In genomic region chr7:143287935-143288826, GRCh38 we compare ENCODE assay signal across 1 cellular context.
TF ChIP-seq lines count a peak whose summit lies in the region.

CASP2 (plus strand) TSS chr7:143288351; CDS start chr7:143288456, 105 bp downstream.

TF ChIP-seq in HepG2, 621 proteins besides CTCF, POLR2A, EP300 and RAD21 (continued from another document and continues in another):
- TF ChIP-seq, protein P1, sequence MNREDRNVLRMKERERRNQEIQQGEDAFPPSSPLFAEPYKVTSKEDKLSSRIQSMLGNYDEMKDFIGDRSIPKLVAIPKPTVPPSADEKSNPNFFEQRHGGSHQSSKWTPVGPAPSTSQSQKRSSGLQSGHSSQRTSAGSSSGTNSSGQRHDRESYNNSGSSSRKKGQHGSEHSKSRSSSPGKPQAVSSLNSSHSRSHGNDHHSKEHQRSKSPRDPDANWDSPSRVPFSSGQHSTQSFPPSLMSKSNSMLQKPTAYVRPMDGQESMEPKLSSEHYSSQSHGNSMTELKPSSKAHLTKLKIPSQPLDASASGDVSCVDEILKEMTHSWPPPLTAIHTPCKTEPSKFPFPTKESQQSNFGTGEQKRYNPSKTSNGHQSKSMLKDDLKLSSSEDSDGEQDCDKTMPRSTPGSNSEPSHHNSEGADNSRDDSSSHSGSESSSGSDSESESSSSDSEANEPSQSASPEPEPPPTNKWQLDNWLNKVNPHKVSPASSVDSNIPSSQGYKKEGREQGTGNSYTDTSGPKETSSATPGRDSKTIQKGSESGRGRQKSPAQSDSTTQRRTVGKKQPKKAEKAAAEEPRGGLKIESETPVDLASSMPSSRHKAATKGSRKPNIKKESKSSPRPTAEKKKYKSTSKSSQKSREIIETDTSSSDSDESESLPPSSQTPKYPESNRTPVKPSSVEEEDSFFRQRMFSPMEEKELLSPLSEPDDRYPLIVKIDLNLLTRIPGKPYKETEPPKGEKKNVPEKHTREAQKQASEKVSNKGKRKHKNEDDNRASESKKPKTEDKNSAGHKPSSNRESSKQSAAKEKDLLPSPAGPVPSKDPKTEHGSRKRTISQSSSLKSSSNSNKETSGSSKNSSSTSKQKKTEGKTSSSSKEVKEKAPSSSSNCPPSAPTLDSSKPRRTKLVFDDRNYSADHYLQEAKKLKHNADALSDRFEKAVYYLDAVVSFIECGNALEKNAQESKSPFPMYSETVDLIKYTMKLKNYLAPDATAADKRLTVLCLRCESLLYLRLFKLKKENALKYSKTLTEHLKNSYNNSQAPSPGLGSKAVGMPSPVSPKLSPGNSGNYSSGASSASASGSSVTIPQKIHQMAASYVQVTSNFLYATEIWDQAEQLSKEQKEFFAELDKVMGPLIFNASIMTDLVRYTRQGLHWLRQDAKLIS (CRISPR knock-in tag; IDR thresholded peaks at IDR 0.05), result no peak
- TF ChIP-seq ZNF713 (CRISPR knock-in tag; IDR thresholded peaks at IDR 0.05), result no peak
- TF ChIP-seq XBP1 (CRISPR knock-in tag; IDR thresholded peaks at IDR 0.05), result no peak
- TF ChIP-seq ZFAT (CRISPR knock-in tag; conservative IDR thresholded peaks at IDR 0.05), result no peak
- TF ChIP-seq ZNF790 (CRISPR knock-in tag; IDR thresholded peaks at IDR 0.05; ENCODE audit: borderline replicate concordance), result no peak; the same call in 1 of the 2 replicates
- TF ChIP-seq, protein P2, sequence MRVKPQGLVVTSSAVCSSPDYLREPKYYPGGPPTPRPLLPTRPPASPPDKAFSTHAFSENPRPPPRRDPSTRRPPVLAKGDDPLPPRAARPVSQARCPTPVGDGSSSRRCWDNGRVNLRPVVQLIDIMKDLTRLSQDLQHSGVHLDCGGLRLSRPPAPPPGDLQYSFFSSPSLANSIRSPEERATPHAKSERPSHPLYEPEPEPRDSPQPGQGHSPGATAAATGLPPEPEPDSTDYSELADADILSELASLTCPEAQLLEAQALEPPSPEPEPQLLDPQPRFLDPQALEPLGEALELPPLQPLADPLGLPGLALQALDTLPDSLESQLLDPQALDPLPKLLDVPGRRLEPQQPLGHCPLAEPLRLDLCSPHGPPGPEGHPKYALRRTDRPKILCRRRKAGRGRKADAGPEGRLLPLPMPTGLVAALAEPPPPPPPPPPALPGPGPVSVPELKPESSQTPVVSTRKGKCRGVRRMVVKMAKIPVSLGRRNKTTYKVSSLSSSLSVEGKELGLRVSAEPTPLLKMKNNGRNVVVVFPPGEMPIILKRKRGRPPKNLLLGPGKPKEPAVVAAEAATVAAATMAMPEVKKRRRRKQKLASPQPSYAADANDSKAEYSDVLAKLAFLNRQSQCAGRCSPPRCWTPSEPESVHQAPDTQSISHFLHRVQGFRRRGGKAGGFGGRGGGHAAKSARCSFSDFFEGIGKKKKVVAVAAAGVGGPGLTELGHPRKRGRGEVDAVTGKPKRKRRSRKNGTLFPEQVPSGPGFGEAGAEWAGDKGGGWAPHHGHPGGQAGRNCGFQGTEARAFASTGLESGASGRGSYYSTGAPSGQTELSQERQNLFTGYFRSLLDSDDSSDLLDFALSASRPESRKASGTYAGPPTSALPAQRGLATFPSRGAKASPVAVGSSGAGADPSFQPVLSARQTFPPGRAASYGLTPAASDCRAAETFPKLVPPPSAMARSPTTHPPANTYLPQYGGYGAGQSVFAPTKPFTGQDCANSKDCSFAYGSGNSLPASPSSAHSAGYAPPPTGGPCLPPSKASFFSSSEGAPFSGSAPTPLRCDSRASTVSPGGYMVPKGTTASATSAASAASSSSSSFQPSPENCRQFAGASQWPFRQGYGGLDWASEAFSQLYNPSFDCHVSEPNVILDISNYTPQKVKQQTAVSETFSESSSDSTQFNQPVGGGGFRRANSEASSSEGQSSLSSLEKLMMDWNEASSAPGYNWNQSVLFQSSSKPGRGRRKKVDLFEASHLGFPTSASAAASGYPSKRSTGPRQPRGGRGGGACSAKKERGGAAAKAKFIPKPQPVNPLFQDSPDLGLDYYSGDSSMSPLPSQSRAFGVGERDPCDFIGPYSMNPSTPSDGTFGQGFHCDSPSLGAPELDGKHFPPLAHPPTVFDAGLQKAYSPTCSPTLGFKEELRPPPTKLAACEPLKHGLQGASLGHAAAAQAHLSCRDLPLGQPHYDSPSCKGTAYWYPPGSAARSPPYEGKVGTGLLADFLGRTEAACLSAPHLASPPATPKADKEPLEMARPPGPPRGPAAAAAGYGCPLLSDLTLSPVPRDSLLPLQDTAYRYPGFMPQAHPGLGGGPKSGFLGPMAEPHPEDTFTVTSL (CRISPR knock-in tag; IDR thresholded peaks at IDR 0.05; ENCODE audit: borderline replicate concordance), result no peak
- no peak for TF ChIP-seq SNAPC2 (CRISPR knock-in tag; IDR thresholded peaks at IDR 0.05)
- 0 out of 2 replicates have a peak, but pooled peaks have one; percentile 66 for TF ChIP-seq ZNF224 (CRISPR knock-in tag; IDR thresholded peaks at IDR 0.05)
- no peak for TF ChIP-seq PCBP2 (optimal IDR thresholded peaks at IDR 0.05; ENCODE audit: low read depth, low read length, poor library complexity, severe bottlenecking)
- TF ChIP-seq ZNF260 (CRISPR knock-in tag; IDR thresholded peaks at IDR 0.05; ENCODE audit: borderline replicate concordance, low read depth), result no peak
- TF ChIP-seq CREB1 (IDR thresholded peaks at IDR 0.05), result 0 out of 2 replicates have a peak, but pooled peaks have one; percentile 3
- TF ChIP-seq CREB1 (CRISPR knock-in tag; IDR thresholded peaks at IDR 0.05), result no peak
- TF ChIP-seq, protein P3, sequence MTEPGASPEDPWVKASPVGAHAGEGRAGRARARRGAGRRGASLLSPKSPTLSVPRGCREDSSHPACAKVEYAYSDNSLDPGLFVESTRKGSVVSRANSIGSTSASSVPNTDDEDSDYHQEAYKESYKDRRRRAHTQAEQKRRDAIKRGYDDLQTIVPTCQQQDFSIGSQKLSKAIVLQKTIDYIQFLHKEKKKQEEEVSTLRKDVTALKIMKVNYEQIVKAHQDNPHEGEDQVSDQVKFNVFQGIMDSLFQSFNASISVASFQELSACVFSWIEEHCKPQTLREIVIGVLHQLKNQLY (CRISPR knock-in tag; IDR thresholded peaks at IDR 0.05), result no peak; the same call in 1 of the 2 replicates
- no peak for TF ChIP-seq KDM5A (IDR thresholded peaks at IDR 0.05; ENCODE audit: borderline replicate concordance, low read length)
- peak; percentile 87; the same call in 1 of the 2 replicates for TF ChIP-seq ZNF230 (CRISPR knock-in tag; IDR thresholded peaks at IDR 0.05)
- no peak for TF ChIP-seq ZNF10 (CRISPR knock-in tag; IDR thresholded peaks at IDR 0.05; ENCODE audit: borderline replicate concordance, low read depth)
- TF ChIP-seq KDM6A (CRISPR knock-in tag; IDR thresholded peaks at IDR 0.05; ENCODE audit: low read depth), result no peak
- no peak; the same call in 1 of the 2 replicates for TF ChIP-seq ZNF607 (CRISPR knock-in tag; IDR thresholded peaks at IDR 0.05; ENCODE audit: borderline replicate concordance)
- TF ChIP-seq REXO4 (CRISPR knock-in tag; IDR thresholded peaks at IDR 0.05; ENCODE audit: borderline replicate concordance), result no peak
- no peak for TF ChIP-seq NFE2L2 (IDR thresholded peaks at IDR 0.05; ENCODE audit: low read length)
- TF ChIP-seq, protein P4, sequence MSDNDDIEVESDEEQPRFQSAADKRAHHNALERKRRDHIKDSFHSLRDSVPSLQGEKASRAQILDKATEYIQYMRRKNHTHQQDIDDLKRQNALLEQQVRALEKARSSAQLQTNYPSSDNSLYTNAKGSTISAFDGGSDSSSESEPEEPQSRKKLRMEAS (IDR thresholded peaks at IDR 0.05), result peak; percentile 92
- TF ChIP-seq YY1 (IDR thresholded peaks at IDR 0.05; ENCODE audit: insufficient read depth, insufficient replicate concordance, low read depth, low read length), result peak; percentile 91
- peak; percentile 50; the same call in 1 of the 2 replicates for TF ChIP-seq HOXA5 (CRISPR knock-in tag; IDR thresholded peaks at IDR 0.05)
- peak; percentile 61; the same call in 1 of the 2 replicates for TF ChIP-seq SIN3A (IDR thresholded peaks at IDR 0.05; ENCODE audit: borderline replicate concordance, low read depth, low read length)
- TF ChIP-seq ZNF678 (CRISPR knock-in tag; IDR thresholded peaks at IDR 0.05), result no peak
- TF ChIP-seq HOXD1 (CRISPR knock-in tag; IDR thresholded peaks at IDR 0.05), result no peak
- TF ChIP-seq TBP (CRISPR knock-in tag; IDR thresholded peaks at IDR 0.05), result no peak
- TF ChIP-seq IRF2 (CRISPR knock-in tag; IDR thresholded peaks at IDR 0.05), result peak; percentile 51; the same call in 1 of the 2 replicates
- TF ChIP-seq KLF15 (CRISPR knock-in tag; IDR thresholded peaks at IDR 0.05; ENCODE audit: borderline replicate concordance), result no peak
- TF ChIP-seq, protein P5, sequence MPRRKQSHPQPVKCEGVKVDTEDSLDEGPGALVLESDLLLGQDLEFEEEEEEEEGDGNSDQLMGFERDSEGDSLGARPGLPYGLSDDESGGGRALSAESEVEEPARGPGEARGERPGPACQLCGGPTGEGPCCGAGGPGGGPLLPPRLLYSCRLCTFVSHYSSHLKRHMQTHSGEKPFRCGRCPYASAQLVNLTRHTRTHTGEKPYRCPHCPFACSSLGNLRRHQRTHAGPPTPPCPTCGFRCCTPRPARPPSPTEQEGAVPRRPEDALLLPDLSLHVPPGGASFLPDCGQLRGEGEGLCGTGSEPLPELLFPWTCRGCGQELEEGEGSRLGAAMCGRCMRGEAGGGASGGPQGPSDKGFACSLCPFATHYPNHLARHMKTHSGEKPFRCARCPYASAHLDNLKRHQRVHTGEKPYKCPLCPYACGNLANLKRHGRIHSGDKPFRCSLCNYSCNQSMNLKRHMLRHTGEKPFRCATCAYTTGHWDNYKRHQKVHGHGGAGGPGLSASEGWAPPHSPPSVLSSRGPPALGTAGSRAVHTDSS (CRISPR knock-in tag; conservative IDR thresholded peaks at IDR 0.05), result no peak
- TF ChIP-seq ZNF354B (CRISPR knock-in tag; IDR thresholded peaks at IDR 0.05), result no peak
- peak; percentile 74; the same call in 1 of the 2 replicates for TF ChIP-seq ZSCAN20 (CRISPR knock-in tag; IDR thresholded peaks at IDR 0.05; ENCODE audit: borderline replicate concordance)
- no peak for TF ChIP-seq IKZF5 (CRISPR knock-in tag; IDR thresholded peaks at IDR 0.05)
- TF ChIP-seq ATF5 (CRISPR knock-in tag; IDR thresholded peaks at IDR 0.05; ENCODE audit: low read depth), result no peak
- no peak for TF ChIP-seq TCF12 (IDR thresholded peaks at IDR 0.05)
- TF ChIP-seq TCF12 (CRISPR knock-in tag; IDR thresholded peaks at IDR 0.05), result 0 out of 2 replicates have a peak, but pooled peaks have one; percentile 63
- no peak for TF ChIP-seq CHCHD3 (CRISPR knock-in tag; IDR thresholded peaks at IDR 0.05)
- peak; percentile 74 for TF ChIP-seq SAP130 (CRISPR knock-in tag; IDR thresholded peaks at IDR 0.05; ENCODE audit: low read depth)
- TF ChIP-seq NFKB2 (CRISPR knock-in tag; IDR thresholded peaks at IDR 0.05; ENCODE audit: borderline replicate concordance), result peak; percentile 34; the same call in 1 of the 2 replicates
- TF ChIP-seq, protein P6, sequence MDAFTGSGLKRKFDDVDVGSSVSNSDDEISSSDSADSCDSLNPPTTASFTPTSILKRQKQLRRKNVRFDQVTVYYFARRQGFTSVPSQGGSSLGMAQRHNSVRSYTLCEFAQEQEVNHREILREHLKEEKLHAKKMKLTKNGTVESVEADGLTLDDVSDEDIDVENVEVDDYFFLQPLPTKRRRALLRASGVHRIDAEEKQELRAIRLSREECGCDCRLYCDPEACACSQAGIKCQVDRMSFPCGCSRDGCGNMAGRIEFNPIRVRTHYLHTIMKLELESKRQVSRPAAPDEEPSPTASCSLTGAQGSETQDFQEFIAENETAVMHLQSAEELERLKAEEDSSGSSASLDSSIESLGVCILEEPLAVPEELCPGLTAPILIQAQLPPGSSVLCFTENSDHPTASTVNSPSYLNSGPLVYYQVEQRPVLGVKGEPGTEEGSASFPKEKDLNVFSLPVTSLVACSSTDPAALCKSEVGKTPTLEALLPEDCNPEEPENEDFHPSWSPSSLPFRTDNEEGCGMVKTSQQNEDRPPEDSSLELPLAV (CRISPR knock-in tag; conservative IDR thresholded peaks at IDR 0.05; ENCODE audit: low read depth), result no peak
- TF ChIP-seq ZNF761 (CRISPR knock-in tag; conservative IDR thresholded peaks at IDR 0.05), result no peak
- no peak for TF ChIP-seq TSC22D2 (CRISPR knock-in tag; IDR thresholded peaks at IDR 0.05; ENCODE audit: borderline replicate concordance)
- peak; percentile 91 for TF ChIP-seq RBFOX2 (IDR thresholded peaks at IDR 0.05; ENCODE audit: low read depth, low read length)
- TF ChIP-seq SRSF9 (IDR thresholded peaks at IDR 0.05; ENCODE audit: borderline replicate concordance, insufficient read depth, low read depth, low read length, poor library complexity, severe bottlenecking), result no peak
- TF ChIP-seq MBD4 (IDR thresholded peaks at IDR 0.05; ENCODE audit: borderline replicate concordance, low read length), result no peak
- no peak for TF ChIP-seq ZBTB20 (CRISPR knock-in tag; IDR thresholded peaks at IDR 0.05; ENCODE audit: borderline replicate concordance, low read depth)
- TF ChIP-seq MEIS2 (CRISPR knock-in tag; IDR thresholded peaks at IDR 0.05), result peak; percentile 47; the same call in 1 of the 2 replicates
- TF ChIP-seq ZNF605 (CRISPR knock-in tag; IDR thresholded peaks at IDR 0.05), result no peak; the same call in 1 of the 2 replicates
